24 cellular contexts compared by ENCODE assay signal in the genomic region with DNA sequence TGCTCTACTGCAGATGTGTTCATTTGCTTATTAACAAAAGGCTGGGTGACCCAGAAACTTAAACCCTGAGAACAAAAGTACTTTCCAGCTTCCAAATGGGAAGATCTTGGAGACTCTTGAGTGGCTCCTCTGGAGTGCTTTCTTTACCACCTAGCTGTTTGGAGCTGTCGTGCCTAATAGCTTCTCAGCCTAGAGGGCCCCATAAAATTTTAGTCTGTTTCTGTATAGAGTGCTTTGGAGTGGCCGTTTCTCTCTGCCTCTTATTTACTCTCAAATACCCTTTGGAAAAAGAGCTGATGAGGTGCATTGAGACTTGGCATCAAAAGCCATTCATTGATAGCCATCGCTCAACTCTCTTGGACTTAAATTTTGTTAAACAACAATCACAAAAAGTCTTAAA. TPM values are rescaled to one million over a fixed set of nuclear protein-coding genes. Genes with fewer than 3 reads are reported as not detected.
DNase-seq lines count a peak whose midpoint lies in the region; ATAC-seq and TF ChIP-seq lines count a peak whose summit lies in the region.
"Had no signal": no experiment of that assay in that cellular context is flagged by ENCODE, and none has a peak within 500 bp of the region (broad histone marks: within the 10 kb centered on the region; RNA-seq: fewer than 3 reads in every experiment).

No MANE protein-coding gene starts in this region.

- ATAC-seq in GM21390 (IDR thresholded peaks at IDR 0.05; ENCODE audit: unreplicated experiment) = no peak
- ATAC-seq: activated CD8-positive, alpha-beta memory T cell treated with anti-CD3 and anti-CD28 coated beads, Interleukin-2, amount 10 ng/mL, durations not matched to agents 7 days and 5 days; activated T-cell treated with anti-CD3 and anti-CD28 coated beads, Interleukin-2, amount 50 U/mL, for 4 hours; naive thymus-derived CD8-positive, alpha-beta T cell; stimulated activated effector memory CD8-positive, alpha-beta T cell treated with anti-CD3 and anti-CD28 coated beads, Interleukin-12 subunit alpha, Interleukin-12 subunit beta, amount 100 ng/mL, for 72 hours had no signal

- intact Hi-C loops in thyroid gland (cut with DNase I) = no loop called here

- TF ChIP-seq POLR2A in thyroid gland (IDR thresholded peaks at IDR 0.05) = no peak

- H3K4me1 ChIP-seq in iPS-20b (ENCODE audit: insufficient read depth, low read length) = peaks cover 23% of the 10 kb centered on the region
- H3K4me1 ChIP-seq in thyroid gland = peaks cover 39 to 48% of the 10 kb centered on the region in 2 donors
- H3K4me1 ChIP-seq: colonic mucosa had no signal

- H3K9me3 ChIP-seq in iPS-20b (ENCODE audit: insufficient read depth, low read depth, low read length) (no peaks in the 10 kb centered on the region), thyroid gland (no peaks in the 10 kb centered on the region)
- H3K9me3 ChIP-seq: colonic mucosa, ovary had no signal

- no peak overlapping the region for H3K4me3 ChIP-seq in iPS-20b (ENCODE audit: low read length)
- H3K4me3 ChIP-seq in thyroid gland (replicated peaks in 1 of 3) = no peak overlapping the region
- H3K4me3 ChIP-seq: colonic mucosa, ovary, SK-N-MC had no signal

- H3K27me3 ChIP-seq in iPS-20b (ENCODE audit: insufficient read depth, low read length) = no peaks in the 10 kb centered on the region
- H3K27me3 ChIP-seq in thyroid gland = no peaks in the 10 kb centered on the region
- H3K27me3 ChIP-seq: colonic mucosa, ovary had no signal

- H3K9ac ChIP-seq in iPS-20b (ENCODE audit: low read depth, low read length) = no peak overlapping the region

- no peaks in the 10 kb centered on the region for H3K36me3 ChIP-seq in iPS-20b (ENCODE audit: insufficient read depth, low read depth, low read length)
- no peaks in the 10 kb centered on the region for H3K36me3 ChIP-seq in thyroid gland
- H3K36me3 ChIP-seq: colonic mucosa, ovary had no signal

- DNase-seq in NCI-H2107 treated with DMSO at 0.1 percent for 48 hours (lab: John Stamatoyannopoulos, UW; ENCODE audit: unreplicated experiment) (peak; percentile 34), NCI-H2107 (lab: John Stamatoyannopoulos, UW) (no peak), NCI-H187 treated with DMSO at 0.1 percent for 48 hours (lab: John Stamatoyannopoulos, UW) (peak; percentile 34), thyroid gland (no peak), mucosa of gallbladder (ENCODE audit: low spot score) (no peak), T-helper 2 cell (no peak)
- DNase-seq: activated CD4-positive, alpha-beta T cell treated with anti-CD3 and anti-CD28 coated beads, Interleukin-2, amount 50 U/mL, for 4 hours; activated CD8-positive, alpha-beta memory T cell treated with anti-CD3 and anti-CD28 coated beads, Interleukin-2, amount 10 ng/mL, durations not matched to agents 7 days and 5 days; activated gamma-delta T cell treated with Interleukin-2 at 50 U/mL for 16 hours; activated T-cell treated with anti-CD3 and anti-CD28 coated beads, Interleukin-2, amount 50 U/mL, for 4 hours; colonic mucosa; effector CD4-positive, alpha-beta T cell; EL; kidney; naive thymus-derived CD8-positive, alpha-beta T cell; NCI-H2081 treated with DMSO at 0.1 percent for 48 hours; NCI-H510A treated with DMSO at 0.1 percent for 48 hours; ovary; T-helper 1 cell had no signal

- peak overlapping the region; percentile 3 for H3K27ac ChIP-seq in iPS-20b (ENCODE audit: low read length)
- H3K27ac ChIP-seq in thyroid gland = peak overlapping the region; percentile 21 to 32 (median 22)
- H3K27ac ChIP-seq: colonic mucosa, epithelial cell of prostate, ovary, SK-N-MC had no signal

- 47 to 50% methylated on average over 3 of the region's 3 CpGs for WGBS in thyroid gland, 2 donors

- TF ChIP-seq CTCF in thyroid gland (IDR thresholded peaks at IDR 0.05) = no peak

RNA-seq across cellular contexts. Expression of a gene that starts 50.7 kb away (rescaled TPM):
- total RNA-seq in thyroid gland (10 to 100 TPM; 10.4 to 18.0 (median 14.2) TPM), mucosa of gallbladder (13.6 TPM)

Comparison
In these comparisons a context has a peak if more than half of its experiments do, and no peak if none do; other contexts are left out.
1. DNase-seq: peak in NCI-H2107 treated with DMSO at 0.1 percent for 48 hours (single experiment) and NCI-H187 treated with DMSO at 0.1 percent for 48 hours (single experiment); none in NCI-H2107 (single experiment), thyroid gland (0 of 2), mucosa of gallbladder (single experiment) and T-helper 2 cell (0 of 5).